In genomic region chr2:42618972-42619371, GRCh38 we compare ENCODE assay signal across 14 cellular contexts. TPM values are rescaled to one million over a fixed set of nuclear protein-coding genes. Genes with fewer than 3 reads are reported as not detected.
A peak's percentile ranks its signal among the peaks of the same experiment; 100 is the strongest.
DNase-seq lines count a peak whose midpoint lies in the region; ATAC-seq, FAIRE-seq and TF ChIP-seq lines count a peak whose summit lies in the region.
"Had no signal": no experiment of that assay in that cellular context is flagged by ENCODE, and none has a peak within 500 bp of the region (broad histone marks: within the 10 kb centered on the region; RNA-seq: fewer than 3 reads in every experiment).

No MANE protein-coding gene starts in this region.

- no peak overlapping the region for H3K4me3 Mint-ChIP-seq in progenitor cell of endocrine pancreas (ENCODE audit: low read depth)
- H3K4me3 Mint-ChIP-seq: activated CD4-positive, alpha-beta memory T cell treated with anti-CD3 and anti-CD28 coated beads, Interleukin-2, amount 10 ng/mL, durations not matched to agents 7 days and 5 days had no signal

- H3K36me3 Mint-ChIP-seq in progenitor cell of endocrine pancreas (ENCODE audit: insufficient read depth), result peaks cover 39% of the 10 kb centered on the region

- FAIRE-seq in RCC 7860 (lab: Jason Lieb, UNC) (peak; percentile 63), GM19239 (lab: Jason Lieb, UNC) (no peak)
- FAIRE-seq: colon, G401.6 had no signal

- DNase-seq in GM04503 (ENCODE audit: low read depth) (peak; percentile 42), RCC 7860 (ENCODE audit: low spot score) (peak; percentile 40), dermis blood vessel endothelial cell (peak; percentile 82), progenitor cell of endocrine pancreas (ENCODE audit: low spot score, unreplicated experiment) (no peak), GM19239 (ENCODE audit: insufficient read length, low spot score) (no peak)
- DNase-seq: activated CD4-positive, alpha-beta memory T cell treated with anti-CD3 and anti-CD28 coated beads, Interleukin-2, amount 10 ng/mL, durations not matched to agents 7 days and 5 days; NCI-H2081 treated with DMSO at 0.1 percent for 48 hours; nucleus accumbens; SJCRH30 had no signal

- H3K27ac Mint-ChIP-seq in progenitor cell of endocrine pancreas, result peak overlapping the region; percentile 59
- H3K27ac Mint-ChIP-seq: activated CD4-positive, alpha-beta memory T cell treated with anti-CD3 and anti-CD28 coated beads, Interleukin-2, amount 10 ng/mL, durations not matched to agents 7 days and 5 days had no signal

- H3K9me3 Mint-ChIP-seq in progenitor cell of endocrine pancreas (ENCODE audit: low read depth), result no peaks in the 10 kb centered on the region
- H3K9me3 Mint-ChIP-seq: activated CD4-positive, alpha-beta memory T cell treated with anti-CD3 and anti-CD28 coated beads, Interleukin-2, amount 10 ng/mL, durations not matched to agents 7 days and 5 days had no signal

- no peak for TF ChIP-seq CTCF in progenitor cell of endocrine pancreas (IDR thresholded peaks at IDR 0.05; ENCODE audit: unreplicated experiment)

- no peak for ATAC-seq in esophagus mucosa
- no peak for ATAC-seq in GM18502 (IDR thresholded peaks at IDR 0.05; ENCODE audit: poor library complexity, unreplicated experiment)
- ATAC-seq in HG03139 (IDR thresholded peaks at IDR 0.05; ENCODE audit: unreplicated experiment), result no peak

- H3K27me3 Mint-ChIP-seq in progenitor cell of endocrine pancreas, result no peaks in the 10 kb centered on the region
- H3K27me3 Mint-ChIP-seq: activated CD4-positive, alpha-beta memory T cell treated with anti-CD3 and anti-CD28 coated beads, Interleukin-2, amount 10 ng/mL, durations not matched to agents 7 days and 5 days had no signal

- peaks cover 5% of the 10 kb centered on the region for H3K4me1 Mint-ChIP-seq in progenitor cell of endocrine pancreas (ENCODE audit: low read depth)

RNA-seq across cellular contexts. Expression of gene MTA3, which starts 50.5 kb away (rescaled TPM):
- total RNA-seq in dermis blood vessel endothelial cell (31.0 and 32.9 TPM in 2 replicates), progenitor cell of endocrine pancreas (96.0 and 102 TPM in 2 replicates), esophagus mucosa (44.4 TPM)

Comparison
In these comparisons a context has a peak if more than half of its experiments do, and no peak if none do; other contexts are left out.
1. DNase-seq: peak in GM04503 (single experiment), RCC 7860 (single experiment) and dermis blood vessel endothelial cell (single experiment); none in progenitor cell of endocrine pancreas (single experiment) and GM19239 (single experiment).